ENCODE assay signal across 1 cellular context in genomic region chr7:112898432-112899290, GRCh38.
TF ChIP-seq lines count a peak whose summit lies in the region.

No MANE protein-coding gene starts in this region.

TF ChIP-seq in HepG2, 621 proteins besides CTCF, POLR2A, EP300 and RAD21 (continued from another document):
- TF ChIP-seq PATZ1 (CRISPR knock-in tag; IDR thresholded peaks at IDR 0.05) (peak; percentile 42), JUN (CRISPR knock-in tag; IDR thresholded peaks at IDR 0.05) (no peak), FOXM1 (CRISPR knock-in tag; IDR thresholded peaks at IDR 0.05) (no peak), ZNF770 (CRISPR knock-in tag; IDR thresholded peaks at IDR 0.05) (no peak), ZNF530 (CRISPR knock-in tag; IDR thresholded peaks at IDR 0.05; ENCODE audit: low read depth) (no peak), CENPBD1 (CRISPR knock-in tag; IDR thresholded peaks at IDR 0.05; ENCODE audit: borderline replicate concordance, low read depth) (no peak), ZNF333 (CRISPR knock-in tag; IDR thresholded peaks at IDR 0.05; ENCODE audit: borderline replicate concordance) (no peak), SNAPC5 (CRISPR knock-in tag; IDR thresholded peaks at IDR 0.05; ENCODE audit: borderline replicate concordance) (no peak), TARDBP (CRISPR knock-in tag; IDR thresholded peaks at IDR 0.05) (0 out of 2 replicates have a peak, but pooled peaks have one; percentile 14), ZNF550 (CRISPR knock-in tag; IDR thresholded peaks at IDR 0.05; ENCODE audit: borderline replicate concordance) (no peak), PHB2 (IDR thresholded peaks at IDR 0.05; ENCODE audit: partially characterized antibody) (no peak), REPIN1 (CRISPR knock-in tag; IDR thresholded peaks at IDR 0.05; ENCODE audit: borderline replicate concordance, low read depth) (peak; percentile 29; the same call in 1 of the 2 replicates), ELK4 (CRISPR knock-in tag; IDR thresholded peaks at IDR 0.05; ENCODE audit: borderline replicate concordance) (no peak), ZBTB14 (CRISPR knock-in tag; IDR thresholded peaks at IDR 0.05) (no peak), GTF2F1 (IDR thresholded peaks at IDR 0.05; ENCODE audit: low read length) (no peak), ZNF670 (CRISPR knock-in tag; IDR thresholded peaks at IDR 0.05; ENCODE audit: borderline replicate concordance) (no peak), ZNF598 (CRISPR knock-in tag; IDR thresholded peaks at IDR 0.05; ENCODE audit: borderline replicate concordance) (no peak), SUZ12 (IDR thresholded peaks at IDR 0.05; ENCODE audit: low read depth, low read length) (no peak), ZNF589 (CRISPR knock-in tag; conservative IDR thresholded peaks at IDR 0.05) (no peak)
